Comparison of ENCODE assay signal across 9 cellular contexts in the genomic region with DNA sequence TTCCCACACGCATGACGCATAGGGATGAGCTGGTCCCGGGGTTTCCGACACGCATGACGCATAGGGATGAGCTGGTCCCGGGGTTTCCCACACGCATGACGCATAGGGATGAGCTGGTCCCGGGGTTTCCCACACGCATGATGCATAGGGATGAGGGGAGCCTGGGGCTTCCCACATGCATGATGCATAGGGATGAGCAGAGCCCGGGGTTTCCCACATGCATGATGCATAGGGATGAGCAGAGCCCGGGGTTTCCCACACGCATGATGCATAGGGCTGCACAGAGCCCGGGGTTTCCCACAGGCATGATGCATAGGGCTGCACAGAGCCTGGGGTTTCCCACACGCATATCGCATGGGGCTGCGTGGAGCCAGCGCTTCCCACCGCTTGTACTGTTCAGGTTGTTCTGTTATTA. TPM values are rescaled to one million over a fixed set of nuclear protein-coding genes. Genes with fewer than 3 reads are reported as not detected.
DNase-seq lines count a peak whose midpoint lies in the region; ATAC-seq and TF ChIP-seq lines count a peak whose summit lies in the region.
"Not testable (repeated sequence)": the region's sequence is repeated elsewhere in the genome, so short reads cannot be mapped to it uniquely, and the experiment has no call there.
"Had no signal": no experiment of that assay in that cellular context is flagged by ENCODE, and none has a peak within 500 bp of the region (broad histone marks: within the 10 kb centered on the region; RNA-seq: fewer than 3 reads in every experiment).

No MANE protein-coding gene starts in this region.

- POLR2A ChIA-PET in activated CD4-positive, alpha-beta T cell treated with anti-CD3 and anti-CD28 coated beads for 36 hours (lab: Charles Lee) = not testable (repeated sequence)

- not testable (repeated sequence) for H3K9me3 ChIP-seq in hepatocyte (ENCODE audit: low read depth)

- not testable (repeated sequence) for H3K9me2 ChIP-seq in hepatocyte (replicated peaks; ENCODE audit: insufficient read depth)

- H3K79me2 ChIP-seq in hepatocyte = not testable (repeated sequence)

- TF ChIP-seq CTCF in GM06990 (IDR thresholded peaks at IDR 0.05; ENCODE audit: insufficient read depth, low read length, poor library complexity, severe bottlenecking); hepatocyte (IDR thresholded peaks at IDR 0.05; ENCODE audit: poor library complexity): not testable (repeated sequence)

- H3K4me1 ChIP-seq in hepatocyte (ENCODE audit: insufficient read depth) = peaks cover 23% of the 10 kb centered on the region

- ATAC-seq in activated CD4-positive, alpha-beta T cell treated with anti-CD3 and anti-CD28 coated beads for 36 hours; activated naive CD8-positive, alpha-beta T cell treated with anti-CD3 and anti-CD28 coated beads, Interleukin-2, amount 50 U/mL, for 24 hours: not testable (repeated sequence)
- ATAC-seq in activated T-cell treated with anti-CD3 and anti-CD28 coated beads, Interleukin-2, amount 50 U/mL, for 72 hours (replicated peaks in 1 of 2) = peak; percentile 38 to 46
- ATAC-seq in stimulated activated naive CD8-positive, alpha-beta T cell treated with anti-CD3 and anti-CD28 coated beads, Interleukin-15, amount 100 ng/mL, for 72 hours = peak; percentile 47

- not testable (repeated sequence) for H4K20me1 ChIP-seq in hepatocyte (ENCODE audit: insufficient read depth, poor library complexity, severe bottlenecking)

- DNase-seq in GM06990 (ENCODE audit: extremely low read depth, insufficient read length) = peak; percentile 38
- peak; percentile 57 for DNase-seq in activated CD4-positive, alpha-beta T cell treated with anti-CD3 and anti-CD28 coated beads for 36 hours
- peak; percentile 40 to 51 for DNase-seq in activated T-cell treated with anti-CD3 and anti-CD28 coated beads, Interleukin-2, amount 50 U/mL, for 72 hours
- DNase-seq in activated naive CD8-positive, alpha-beta T cell treated with anti-CD3 and anti-CD28 coated beads, Interleukin-2, amount 50 U/mL, for 24 hours = peak; percentile 13
- DNase-seq in hepatocyte (ENCODE audit: low spot score) = not testable (repeated sequence)
- peak in 2 of 3 donors; percentile 12 for DNase-seq in stimulated activated CD4-positive, alpha-beta T cell treated with anti-CD3 and anti-CD28 coated beads, Interleukin-12 subunit alpha, Interleukin-12 subunit beta, amount 100 ng/mL, for 48 hours (ENCODE audit: low read depth in 2 of 3, low spot score in 1 of 3)
- DNase-seq in stimulated activated CD4-positive, alpha-beta T cell treated with anti-CD3 and anti-CD28 coated beads, Interleukin-4, amount 100 ng/mL, for 4 hours = peak; percentile 8 to 34
- DNase-seq in stimulated activated naive CD8-positive, alpha-beta T cell treated with anti-CD3 and anti-CD28 coated beads, Interleukin-15, amount 100 ng/mL, for 72 hours = peak in 1 of 2 donors; percentile 21

- not testable (repeated sequence) for H3K4me2 ChIP-seq in hepatocyte

- H2AFZ ChIP-seq in hepatocyte = not testable (repeated sequence)

- not testable (repeated sequence) for H3K36me3 ChIP-seq in GM06990 (ENCODE audit: control insufficient read depth, insufficient read depth, low read length); hepatocyte (replicated peaks; ENCODE audit: insufficient read depth, low read depth)

- not testable (repeated sequence) for H3K27me3 Mint-ChIP-seq in activated CD4-positive, alpha-beta T cell treated with anti-CD3 and anti-CD28 coated beads for 36 hours; activated T-cell treated with anti-CD3 and anti-CD28 coated beads, Interleukin-2, amount 50 U/mL, for 72 hours (ENCODE audit: low read depth); activated naive CD8-positive, alpha-beta T cell treated with anti-CD3 and anti-CD28 coated beads, Interleukin-2, amount 50 U/mL, for 24 hours
- H3K27me3 Mint-ChIP-seq in stimulated activated naive CD8-positive, alpha-beta T cell treated with anti-CD3 and anti-CD28 coated beads, Interleukin-15, amount 100 ng/mL, for 72 hours = peaks cover 15% of the 10 kb centered on the region

- WGBS in hepatocyte (ENCODE audit: low lambda C conversion rate, missing lambda C conversion rate) = 96% methylated on average over 20 of the region's 20 CpGs

- H3K4me3 ChIP-seq in GM06990 (replicated peaks; ENCODE audit: low read depth, low read length); hepatocyte: not testable (repeated sequence)

- H3K27ac Mint-ChIP-seq in activated CD4-positive, alpha-beta T cell treated with anti-CD3 and anti-CD28 coated beads for 36 hours; activated T-cell treated with anti-CD3 and anti-CD28 coated beads, Interleukin-2, amount 50 U/mL, for 72 hours; activated naive CD8-positive, alpha-beta T cell treated with anti-CD3 and anti-CD28 coated beads, Interleukin-2, amount 50 U/mL, for 24 hours; stimulated activated naive CD8-positive, alpha-beta T cell treated with anti-CD3 and anti-CD28 coated beads, Interleukin-15, amount 100 ng/mL, for 72 hours: not testable (repeated sequence)

- not testable (repeated sequence) for H3K9me3 Mint-ChIP-seq in activated CD4-positive, alpha-beta T cell treated with anti-CD3 and anti-CD28 coated beads for 36 hours (ENCODE audit: low read depth); activated T-cell treated with anti-CD3 and anti-CD28 coated beads, Interleukin-2, amount 50 U/mL, for 72 hours; activated naive CD8-positive, alpha-beta T cell treated with anti-CD3 and anti-CD28 coated beads, Interleukin-2, amount 50 U/mL, for 24 hours; stimulated activated naive CD8-positive, alpha-beta T cell treated with anti-CD3 and anti-CD28 coated beads, Interleukin-15, amount 100 ng/mL, for 72 hours

- CTCF ChIA-PET in activated CD4-positive, alpha-beta T cell treated with anti-CD3 and anti-CD28 coated beads for 36 hours (lab: Charles Lee) = not testable (repeated sequence)

- H3K27me3 ChIP-seq in GM06990 (replicated peaks; ENCODE audit: control insufficient read depth, insufficient read depth, low read length); hepatocyte: not testable (repeated sequence)

- H3K27ac ChIP-seq in hepatocyte = peak overlapping the region; percentile 57

- intact Hi-C loops in activated CD4-positive, alpha-beta T cell treated with anti-CD3 and anti-CD28 coated beads for 36 hours (cut with DNase I, micrococcal nuclease) = not testable (repeated sequence)

- not testable (repeated sequence) for H3K36me3 Mint-ChIP-seq in activated CD4-positive, alpha-beta T cell treated with anti-CD3 and anti-CD28 coated beads for 36 hours (ENCODE audit: low read depth); activated T-cell treated with anti-CD3 and anti-CD28 coated beads, Interleukin-2, amount 50 U/mL, for 72 hours (ENCODE audit: insufficient read depth in 2 of 2); activated naive CD8-positive, alpha-beta T cell treated with anti-CD3 and anti-CD28 coated beads, Interleukin-2, amount 50 U/mL, for 24 hours (ENCODE audit: low read depth)

- H3K4me3 Mint-ChIP-seq in activated CD4-positive, alpha-beta T cell treated with anti-CD3 and anti-CD28 coated beads for 36 hours; activated T-cell treated with anti-CD3 and anti-CD28 coated beads, Interleukin-2, amount 50 U/mL, for 72 hours; activated naive CD8-positive, alpha-beta T cell treated with anti-CD3 and anti-CD28 coated beads, Interleukin-2, amount 50 U/mL, for 24 hours; stimulated activated naive CD8-positive, alpha-beta T cell treated with anti-CD3 and anti-CD28 coated beads, Interleukin-15, amount 100 ng/mL, for 72 hours: not testable (repeated sequence)

- H3K4me1 Mint-ChIP-seq in activated CD4-positive, alpha-beta T cell treated with anti-CD3 and anti-CD28 coated beads for 36 hours = peaks cover 14% of the 10 kb centered on the region
- peaks cover 21% of the 10 kb centered on the region for H3K4me1 Mint-ChIP-seq in activated T-cell treated with anti-CD3 and anti-CD28 coated beads, Interleukin-2, amount 50 U/mL, for 72 hours (ENCODE audit: low read depth)
- peaks cover 15% of the 10 kb centered on the region for H3K4me1 Mint-ChIP-seq in activated naive CD8-positive, alpha-beta T cell treated with anti-CD3 and anti-CD28 coated beads, Interleukin-2, amount 50 U/mL, for 24 hours
- not testable (repeated sequence) for H3K4me1 Mint-ChIP-seq in stimulated activated naive CD8-positive, alpha-beta T cell treated with anti-CD3 and anti-CD28 coated beads, Interleukin-15, amount 100 ng/mL, for 72 hours

RNA-seq across cellular contexts. Expression of gene SLC22A1, which starts 12.7 kb away (rescaled TPM):
- total RNA-seq in activated CD4-positive, alpha-beta T cell treated with anti-CD3 and anti-CD28 coated beads for 36 hours = 1 to 10 TPM in 1 of 2 experiments, under 1 TPM in 1; 0.78 to 1.2 TPM
- 1 to 10 TPM; 1.5 to 2.4 TPM for total RNA-seq in activated T-cell treated with anti-CD3 and anti-CD28 coated beads, Interleukin-2, amount 50 U/mL, for 72 hours
- total RNA-seq in hepatocyte = 6.1 and 6.7 TPM in 2 replicates
- polyA plus RNA-seq in hepatocyte = 10.2 and 12.9 TPM in 2 replicates
- total RNA-seq: GM23248 had no signal
- polyA plus RNA-seq: GM23248 had no signal
